ENCODE assay signal across 22 cellular contexts in the genomic region with DNA sequence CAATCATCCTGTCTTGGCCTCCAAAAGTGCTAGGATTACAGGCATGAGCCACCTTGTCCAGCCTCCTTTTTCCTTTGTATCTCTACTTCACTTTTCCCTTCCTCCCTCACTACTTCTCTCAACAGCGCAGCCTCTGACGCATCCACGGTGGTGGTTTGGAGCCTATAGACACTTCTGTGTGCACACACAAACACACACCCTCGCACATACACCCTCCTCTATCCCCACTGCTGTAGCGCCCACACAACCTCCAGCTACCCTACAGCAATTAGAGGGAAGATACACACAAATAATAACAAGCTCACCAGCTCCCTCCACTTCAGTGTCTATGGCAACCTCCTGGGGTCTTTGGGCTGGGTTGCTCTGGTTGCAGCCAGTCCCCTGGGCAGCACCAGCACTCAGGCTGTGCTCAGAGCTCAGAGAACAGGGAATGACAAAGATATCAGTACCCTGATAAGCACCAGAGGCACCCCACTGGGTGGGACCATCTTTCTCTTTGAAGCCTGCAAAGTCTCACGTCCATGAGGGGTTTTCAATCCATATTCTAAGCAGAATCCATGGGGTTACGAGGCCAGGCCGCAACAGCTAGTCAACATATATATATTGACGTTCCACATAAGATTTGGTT. TPM values are rescaled to one million over a fixed set of nuclear protein-coding genes. Genes with fewer than 3 reads are reported as not detected.
A peak's percentile ranks its signal among the peaks of the same experiment; 100 is the strongest.
DNase-seq lines count a peak whose midpoint lies in the region; ATAC-seq, FAIRE-seq and TF ChIP-seq lines count a peak whose summit lies in the region.
"Had no signal": no experiment of that assay in that cellular context is flagged by ENCODE, and none has a peak within 500 bp of the region (broad histone marks: within the 10 kb centered on the region; RNA-seq: fewer than 3 reads in every experiment).

No MANE protein-coding gene starts in this region.

- H3K36me3 Mint-ChIP-seq in stimulated activated naive CD8-positive, alpha-beta T cell treated with anti-CD3 and anti-CD28 coated beads, Interleukin-15, Interleukin-2, amounts not matched to agents 100 ng/mL and 50 ng/mL, for 24 hours (ENCODE audit: low read depth) = no peaks in the 10 kb centered on the region
- peaks cover 0 to 5% (median 0%) of the 10 kb centered on the region in 3 donors for H3K36me3 Mint-ChIP-seq in naive thymus-derived CD8-positive, alpha-beta T cell

- no peak overlapping the region for H3K4me2 ChIP-seq in K562 (ENCODE audit: insufficient read depth, low read length)

- H3K4me3 ChIP-seq in K562 = no peak overlapping the region
- no peak overlapping the region for H3K4me3 ChIP-seq in uterus
- H3K4me3 ChIP-seq: body of pancreas, esophagus squamous epithelium, lung, right lobe of liver had no signal

- no peak for TF ChIP-seq EP300 in K562 (IDR thresholded peaks at IDR 0.05; ENCODE audit: low read length)

- WGBS in K562 (ENCODE audit: insufficient coverage, low coverage, missing lambda C conversion rate) = 39% methylated on average over 9 of the region's 9 CpGs

- H3K9me3 ChIP-seq in K562 (replicated peaks; ENCODE audit: control insufficient read depth, insufficient read depth, low read depth, low read length) = no peaks in the 10 kb centered on the region
- H3K9me3 ChIP-seq in uterus = no peaks in the 10 kb centered on the region
- H3K9me3 ChIP-seq: body of pancreas, esophagus squamous epithelium, right lobe of liver had no signal

- H4K20me1 ChIP-seq in K562 (replicated peaks; ENCODE audit: control insufficient read depth, insufficient read depth, low read length) = peaks cover 6% of the 10 kb centered on the region; the same call in 1 of the 2 replicates

- no peaks in the 10 kb centered on the region for H3K27me3 ChIP-seq in K562 (ENCODE audit: control insufficient read depth in 2 of 2, insufficient read depth in 2 of 2, low read length in 2 of 2)
- H3K27me3 ChIP-seq in uterus = no peaks in the 10 kb centered on the region
- H3K27me3 ChIP-seq: body of pancreas, esophagus squamous epithelium, right lobe of liver had no signal

- no peak for TF ChIP-seq POLR2A in K562 (conservative IDR thresholded peaks at IDR 0.05)
- no peak for TF ChIP-seq POLR2A in uterus (IDR thresholded peaks at IDR 0.05)

- FAIRE-seq in K562 (lab: Jason Lieb, UNC) = no peak

- no peak for TF ChIP-seq RAD21 in K562 (CRISPR knock-in tag; conservative IDR thresholded peaks at IDR 0.05 in 1 of 2, IDR thresholded peaks at IDR 0.05 in 1 of 2)

- peak overlapping the region in 1 of 2 experiments; percentile 35; a peak in 1 of 4 replicates for H3K9ac ChIP-seq in K562 (ENCODE audit: insufficient read depth in 1 of 2, low read depth in 2 of 2, low read length in 2 of 2)
- H3K9ac ChIP-seq: parathyroid adenoma had no signal

- no peaks in the 10 kb centered on the region for H3K9me1 ChIP-seq in K562 (ENCODE audit: control insufficient read depth, insufficient read depth, low read length)

- no peak overlapping the region for H3K4me3 Mint-ChIP-seq in stimulated activated naive CD8-positive, alpha-beta T cell treated with anti-CD3 and anti-CD28 coated beads, Interleukin-15, Interleukin-2, amounts not matched to agents 100 ng/mL and 50 ng/mL, for 24 hours
- H3K4me3 Mint-ChIP-seq in naive thymus-derived CD8-positive, alpha-beta T cell = peak overlapping the region in 2 of 10 donors; percentile 9 to 43
- H3K4me3 Mint-ChIP-seq: H9 had no signal

- intact Hi-C loops in K562 (cut with micrococcal nuclease) = loop anchor here (2.0 kb wide), 2 partner anchors 67 to 225 kb away; a partner anchor contains a TSS
- intact Hi-C loops in uterus (cut with DNase I; ENCODE audit: low total_unique reads) = loop anchor here (2.0 kb wide), 1 partner anchor 29 kb away; no protein-coding TSS in a partner anchor

- CTCF ChIA-PET in K562 (lab: Yijun Ruan, JAX; ENCODE audit: low intra/inter-chr PET ratio) = no interaction called here

- TF ChIP-seq CTCF in K562 (IDR thresholded peaks at IDR 0.05 in 2 of 3, conservative IDR thresholded peaks at IDR 0.05 in 1 of 3; ENCODE audit: insufficient read depth in 2 of 3, low read depth in 1 of 3, low read length in 3 of 3) (no peak), uterus (IDR thresholded peaks at IDR 0.05) (no peak)

- H3K27me3 Mint-ChIP-seq in stimulated activated naive CD8-positive, alpha-beta T cell treated with anti-CD3 and anti-CD28 coated beads, Interleukin-15, Interleukin-2, amounts not matched to agents 100 ng/mL and 50 ng/mL, for 24 hours = no peaks in the 10 kb centered on the region
- H3K27me3 Mint-ChIP-seq in naive thymus-derived CD8-positive, alpha-beta T cell = peaks cover 0 to 2% (median 0%) of the 10 kb centered on the region in 5 donors

- no peak for ATAC-seq in stimulated activated naive CD8-positive, alpha-beta T cell treated with anti-CD3 and anti-CD28 coated beads, Interleukin-15, Interleukin-2, amounts not matched to agents 100 U/mL and 50 U/mL, for 24 hours
- no peak for ATAC-seq in K562
- no peak for ATAC-seq in naive thymus-derived CD8-positive, alpha-beta T cell
- ATAC-seq: activated CD4-positive, CD25-positive, alpha-beta regulatory T cell treated with anti-CD3 and anti-CD28 coated beads, Interleukin-2, amount 50 U/mL, for 24 hours; activated naive CD4-positive, alpha-beta T cell treated with anti-CD3 and anti-CD28 coated beads, Interleukin-2, amount 50 U/mL, for 72 hours; body of pancreas; right lobe of liver had no signal

- H3K36me3 ChIP-seq in K562 (ENCODE audit: control insufficient read depth, insufficient read depth, low read length) (peaks cover 6% of the 10 kb centered on the region; the same call in 1 of the 3 replicates), uterus (no peaks in the 10 kb centered on the region)
- H3K36me3 ChIP-seq: right lobe of liver had no signal

- H3K9me3 Mint-ChIP-seq in stimulated activated naive CD8-positive, alpha-beta T cell treated with anti-CD3 and anti-CD28 coated beads, Interleukin-15, Interleukin-2, amounts not matched to agents 100 ng/mL and 50 ng/mL, for 24 hours = no peaks in the 10 kb centered on the region
- no peaks in the 10 kb centered on the region for H3K9me3 Mint-ChIP-seq in naive thymus-derived CD8-positive, alpha-beta T cell
- H3K9me3 Mint-ChIP-seq: activated naive CD4-positive, alpha-beta T cell treated with anti-CD3 and anti-CD28 coated beads, Interleukin-2, amount 50 U/mL, for 72 hours; H9 had no signal

- in situ Hi-C loops in K562 (cut with MboI) = loop anchor here (5.0 to 10.0 kb wide), 3 partner anchors 100 to 625 kb away; a partner anchor contains a TSS

- H3K27ac ChIP-seq in K562 (ENCODE audit: extremely low read depth, low read depth, low read length) (no peak overlapping the region), uterus (no peak overlapping the region)
- H3K27ac ChIP-seq: body of pancreas, C4-2B, parathyroid adenoma, right lobe of liver had no signal

- H3K27ac Mint-ChIP-seq in stimulated activated naive CD8-positive, alpha-beta T cell treated with anti-CD3 and anti-CD28 coated beads, Interleukin-15, Interleukin-2, amounts not matched to agents 100 ng/mL and 50 ng/mL, for 24 hours = peak overlapping the region; percentile 5
- peak overlapping the region; percentile 29 to 97 (median 76) for H3K27ac Mint-ChIP-seq in naive thymus-derived CD8-positive, alpha-beta T cell
- H3K27ac Mint-ChIP-seq: activated naive CD4-positive, alpha-beta T cell treated with anti-CD3 and anti-CD28 coated beads, Interleukin-2, amount 50 U/mL, for 72 hours; H9 had no signal

- H3K4me1 Mint-ChIP-seq in stimulated activated naive CD8-positive, alpha-beta T cell treated with anti-CD3 and anti-CD28 coated beads, Interleukin-15, Interleukin-2, amounts not matched to agents 100 ng/mL and 50 ng/mL, for 24 hours (ENCODE audit: low read depth) = peaks cover 48% of the 10 kb centered on the region
- peaks cover 29 to 51% (median 49%) of the 10 kb centered on the region in 4 donors for H3K4me1 Mint-ChIP-seq in naive thymus-derived CD8-positive, alpha-beta T cell

- peaks cover 8% of the 10 kb centered on the region for H3K79me2 ChIP-seq in K562 (ENCODE audit: control insufficient read depth, insufficient read depth, low read length)
- H3K79me2 ChIP-seq: parathyroid adenoma had no signal

- no TSS peak for BruUV-seq in K562 (replicated peaks; lab: Mats Ljungman, UMichigan)

- H2AFZ ChIP-seq in K562 (ENCODE audit: low read depth, low read length) = peak overlapping the region; percentile 20
- H2AFZ ChIP-seq: parathyroid adenoma had no signal

- DNase-seq in stimulated activated naive CD8-positive, alpha-beta T cell treated with anti-CD3 and anti-CD28 coated beads, Interleukin-15, Interleukin-2, amounts not matched to agents 100 U/mL and 50 U/mL, for 24 hours = no peak
- DNase-seq in K562 (ENCODE audit: extremely low read depth in 1 of 4, low spot score in 3 of 4) (no peak), uterus (no peak), DMS79 treated with DMSO at 0.1 percent for 48 hours (lab: John Stamatoyannopoulos, UW) (no peak), COLO829 (ENCODE audit: low spot score) (no peak)
- DNase-seq in naive thymus-derived CD8-positive, alpha-beta T cell = no peak
- DNase-seq: activated CD8-positive, alpha-beta memory T cell treated with anti-CD3 and anti-CD28 coated beads for 24 hours; body of pancreas; DMS153; effector CD8-positive, alpha-beta T cell; esophagus squamous epithelium; GDM1; H9; KG1; NCI-H69; right lobe of liver had no signal

- POLR2A ChIA-PET in K562 (lab: Yijun Ruan, JAX) = interaction anchor here (0.6 to 1.1 kb wide), 4 partner anchors 17 to 162 kb away, joined by 3 to 4 read pairs (median 3); a partner anchor contains a TSS
- POLR2A ChIA-PET in naive thymus-derived CD8-positive, alpha-beta T cell (lab: Charles Lee) = interaction anchor here (0.6 to 7.9 kb wide), 6 partner anchors 13 to 115 kb away, joined by 3 to 106 read pairs (median 6); no protein-coding TSS in a partner anchor

- H3K4me1 ChIP-seq in K562 (replicated peaks in 1 of 2; ENCODE audit: control insufficient read depth in 2 of 2, insufficient read depth in 2 of 2, low read length in 2 of 2) (peaks cover 29 to 35% of the 10 kb centered on the region in 2 experiments; a peak in 4 of 5 replicates), uterus (peaks cover 3 to 10% of the 10 kb centered on the region in 2 donors)

RNA-seq across cellular contexts. Expression of a gene that starts 3.3 kb away (rescaled TPM):
- total RNA-seq in K562 (2011; cell fraction: chromatin; rRNA removed; ENCODE audit: low replicate concordance) = 79.9 and 93.7 TPM in 2 replicates
- total RNA-seq in K562 (2011; cell fraction: nucleolus; rRNA removed) = 44.9 and 53.3 TPM in 2 replicates
- 65.0 and 92.5 TPM in 2 replicates for total RNA-seq in K562 (2011; cell fraction: nucleoplasm; rRNA removed)
- total RNA-seq in K562 (2014; rRNA removed) = 23.4 and 26.7 TPM in 2 replicates
- 22.3 and 25.1 TPM in 2 replicates for total RNA-seq in K562 (2014; rRNA removed; fragmentation: Illumina TruSeq; extraction: Trizol)
- 32.2 and 33.2 TPM in 2 replicates for total RNA-seq in K562 (2015; rRNA removed; fragmentation: Illumina TruSeq; extraction: Trizol)
- 29.5 and 32.6 TPM in 2 replicates for total RNA-seq in K562 (2021)
- 37.5 and 41.6 TPM in 2 replicates for polyA plus RNA-seq in K562 (2011; rRNA removed)
- polyA plus RNA-seq in K562 (2011; cell fraction: cytosol; rRNA removed) = 33.0 and 39.7 TPM in 2 replicates
- polyA plus RNA-seq in K562 (2011; cell fraction: nucleus; rRNA removed) = 69.4 and 73.5 TPM in 2 replicates
- polyA plus RNA-seq in K562 (2012) = 27.5 and 30.5 TPM in 2 replicates
- polyA plus RNA-seq in K562 (2014; fragmentation: Illumina TruSeq; extraction: Trizol) = 35.5 and 37.9 TPM in 2 replicates
- 10 to 100 TPM in 1 of 2 experiments, 1 to 10 TPM in 1; 9.0 to 10.4 TPM for polyA plus RNA-seq in K562 (2014; fragmentation: Nextera tagmentation; extraction: Ambion mirVana)
- 36.2 and 37.2 TPM in 2 replicates for polyA plus RNA-seq in K562 (2014; rRNA removed)
- polyA minus RNA-seq in K562 (2011; rRNA and poly(A)+ RNA removed) = 31.1 and 31.9 TPM in 2 replicates
- polyA minus RNA-seq in K562 (2011; cell fraction: cytosol; rRNA and poly(A)+ RNA removed) = 18.9 and 20.7 TPM in 2 replicates
- polyA minus RNA-seq in K562 (2011; cell fraction: nucleus; rRNA and poly(A)+ RNA removed) = 25.0 and 38.0 TPM in 2 replicates
- 10 to 100 TPM; 60.4 to 61.7 TPM for total RNA-seq in naive thymus-derived CD8-positive, alpha-beta T cell
- 1 to 10 TPM; 4.6 to 6.7 (median 5.1) TPM for polyA plus RNA-seq in naive thymus-derived CD8-positive, alpha-beta T cell
- 10 to 100 TPM; 17.9 to 79.9 (median 40.0) TPM for total RNA-seq in uterus

RNA-seq across cellular contexts. Expression of a gene that starts 33.3 kb away (rescaled TPM):
- 2.8 and 5.6 TPM in 2 replicates for total RNA-seq in K562 (2011; cell fraction: chromatin; rRNA removed; ENCODE audit: low replicate concordance)
- total RNA-seq in K562 (2011; cell fraction: nucleolus; rRNA removed) = 4.2 and 6.7 TPM in 2 replicates
- total RNA-seq in K562 (2011; cell fraction: nucleoplasm; rRNA removed) = 4.4 and 4.9 TPM in 2 replicates
- 2.1 and 2.9 TPM in 2 replicates for total RNA-seq in K562 (2014; rRNA removed)
- total RNA-seq in K562 (2014; rRNA removed; fragmentation: Illumina TruSeq; extraction: Trizol) = 3.2 and 3.3 TPM in 2 replicates
- total RNA-seq in K562 (2015; rRNA removed; fragmentation: Illumina TruSeq; extraction: Trizol) = 16.9 and 17.5 TPM in 2 replicates
- 4.1 and 4.4 TPM in 2 replicates for total RNA-seq in K562 (2021)
- 3.4 and 5.8 TPM in 2 replicates for polyA plus RNA-seq in K562 (2011; rRNA removed)
- 3.7 and 8.0 TPM in 2 replicates for polyA plus RNA-seq in K562 (2011; cell fraction: cytosol; rRNA removed)
- 11.6 and 17.7 TPM in 2 replicates for polyA plus RNA-seq in K562 (2011; cell fraction: nucleus; rRNA removed)
- 11.2 and 47.9 TPM in 2 replicates for polyA plus RNA-seq in K562 (2012)
- 4.6 and 4.9 TPM in 2 replicates for polyA plus RNA-seq in K562 (2014; fragmentation: Illumina TruSeq; extraction: Trizol)
- polyA plus RNA-seq in K562 (2014; fragmentation: Nextera tagmentation; extraction: Ambion mirVana) = 1 to 10 TPM; 2.3 to 2.5 TPM
- polyA plus RNA-seq in K562 (2014; rRNA removed) = 2.6 and 4.2 TPM in 2 replicates
- 2.6 and 3.6 TPM in 2 replicates for polyA minus RNA-seq in K562 (2011; rRNA and poly(A)+ RNA removed)
- polyA minus RNA-seq in K562 (2011; cell fraction: cytosol; rRNA and poly(A)+ RNA removed) = 1.6 and 4.6 TPM in 2 replicates
- 1.6 and 3.4 TPM in 2 replicates for polyA minus RNA-seq in K562 (2011; cell fraction: nucleus; rRNA and poly(A)+ RNA removed)
- total RNA-seq in naive thymus-derived CD8-positive, alpha-beta T cell = under 1 TPM; 0.26 to 0.30 TPM
- not detected for polyA plus RNA-seq in naive thymus-derived CD8-positive, alpha-beta T cell
- total RNA-seq in uterus = 10 to 100 TPM in 2 of 4 donors, 1 to 10 TPM in 2; 1.8 to 15.3 (median 9.0) TPM
